In genomic region chr22:34102633-34103032, GRCh38 we compare ENCODE assay signal across 19 cellular contexts.
A peak's percentile ranks its signal among the peaks of the same experiment; 100 is the strongest.
DNase-seq lines count a peak whose midpoint lies in the region; TF ChIP-seq lines count a peak whose summit lies in the region.
"Had no signal": no experiment of that assay in that cellular context is flagged by ENCODE, and none has a peak within 500 bp of the region (broad histone marks: within the 10 kb centered on the region; RNA-seq: fewer than 3 reads in every experiment).

No MANE protein-coding gene starts in this region.

- H3K4me1 ChIP-seq in H9 (ENCODE audit: insufficient read depth, low read length) (no peaks in the 10 kb centered on the region; the same call in 1 of the 2 replicates), SJCRH30 (no peaks in the 10 kb centered on the region), trophoblast cell (ENCODE audit: control insufficient read depth in 1 of 2, insufficient read depth in 2 of 2, low read length in 2 of 2) (no peaks in the 10 kb centered on the region)
- H3K4me1 ChIP-seq: Caco-2 had no signal

- H2AK5ac ChIP-seq in H9 (ENCODE audit: insufficient read length, low read length) (no peak overlapping the region), trophoblast cell (ENCODE audit: low read length) (no peak overlapping the region)

- H2BK5ac ChIP-seq in H9 (ENCODE audit: insufficient read length, low read length) (no peak overlapping the region), trophoblast cell (ENCODE audit: low read depth, low read length, poor library complexity) (no peak overlapping the region)

- peaks cover 19% of the 10 kb centered on the region in 2 experiments for H3K4me1 Mint-ChIP-seq in H9
- H3K4me1 Mint-ChIP-seq: CD4-positive, CD25-positive, alpha-beta regulatory T cell had no signal

- H3K23ac ChIP-seq in H9 (ENCODE audit: insufficient read length, low read depth, low read length) (no peak overlapping the region), trophoblast cell (ENCODE audit: low read length) (peak overlapping the region; percentile 67)

- WGBS in H9 (ENCODE audit: extremely low coverage, insufficient read length, low lambda C conversion rate): no CpG with 5 or more reads among the region's 5 CpGs
- WGBS in trophoblast cell (ENCODE audit: extremely low coverage, insufficient coverage, insufficient read length): no CpG with 5 or more reads among the region's 5 CpGs

- no peak overlapping the region for H2BK20ac ChIP-seq in H9 (ENCODE audit: low read depth, low read length, poor library complexity, severe bottlenecking)

- no peak overlapping the region for H3K4me3 Mint-ChIP-seq in H9
- H3K4me3 Mint-ChIP-seq: CD4-positive, CD25-positive, alpha-beta regulatory T cell had no signal

- H3K14ac ChIP-seq in H9 (ENCODE audit: insufficient read depth, low read length) (no peak overlapping the region), trophoblast cell (ENCODE audit: low read length) (no peak overlapping the region)

- H4K8ac ChIP-seq in H9 (replicated peaks; ENCODE audit: insufficient read length, low read depth, low read length) (no peak overlapping the region), trophoblast cell (ENCODE audit: low read depth, low read length) (no peak overlapping the region)

- H3K27me3 ChIP-seq in H9 (ENCODE audit: insufficient read depth, low read length) (no peaks in the 10 kb centered on the region), SJCRH30 (no peaks in the 10 kb centered on the region), trophoblast cell (ENCODE audit: insufficient read depth, low read length) (no peaks in the 10 kb centered on the region)

- H3K4me2 ChIP-seq in H9 (ENCODE audit: insufficient read depth, insufficient read length, low read length) (no peak overlapping the region), trophoblast cell (ENCODE audit: low read length) (no peak overlapping the region)
- H3K4me2 ChIP-seq: KMS-11 had no signal

- H3K36me3 Mint-ChIP-seq in H9 (ENCODE audit: insufficient read depth in 1 of 3, low read depth in 3 of 3): no peaks in the 10 kb centered on the region

- DNase-seq in H9: peak; percentile 34
- DNase-seq in SJCRH30: peak; percentile 8 to 17
- DNase-seq in iPS-NIHi11 (ENCODE audit: low spot score): peak; percentile 27
- DNase-seq in trophoblast cell: no peak
- DNase-seq in stimulated activated CD8-positive, alpha-beta memory T cell treated with anti-CD3 and anti-CD28 coated beads, Interleukin-4, amount 100 ng/mL, for 48 hours: no peak
- no peak for DNase-seq in cerebellar cortex (ENCODE audit: low spot score)
- DNase-seq in 8988T: no peak
- DNase-seq: ACHN; AML-193; Caco-2; CD4-positive, CD25-positive, alpha-beta regulatory T cell; DMS153; NCI-H1105; NCI-H187; NCI-H69; NK-92 treated with Interleukin-12 subunit alpha and Interleukin-12 subunit beta, amount 100 ng/mL, for 24 hours; OCI-M1 had no signal

- no peaks in the 10 kb centered on the region; the same call in 1 of the 2 replicates for H3K79me2 ChIP-seq in H9 (ENCODE audit: insufficient read depth, low read length)
- no peaks in the 10 kb centered on the region for H3K79me2 ChIP-seq in trophoblast cell (ENCODE audit: control insufficient read depth, insufficient read depth, low read length, poor library complexity)

- H3K23me2 ChIP-seq in H9 (ENCODE audit: insufficient read length, low read depth, low read length, poor library complexity, severe bottlenecking): no peaks in the 10 kb centered on the region

- H3K56ac ChIP-seq in H9 (ENCODE audit: insufficient read length, low read depth, low read length): no peak overlapping the region

- no peak overlapping the region for H3K4me3 ChIP-seq in SJCRH30
- no peak overlapping the region for H3K4me3 ChIP-seq in trophoblast cell (ENCODE audit: low read depth, low read length)

- no peak overlapping the region for H3T11ph ChIP-seq in H9 (ENCODE audit: low read length)

- H2BK120ac ChIP-seq in H9 (ENCODE audit: low read depth, low read length, poor library complexity, severe bottlenecking) (no peak overlapping the region), trophoblast cell (ENCODE audit: insufficient read depth, low read length, poor library complexity) (no peak overlapping the region)

- H3K36me3 ChIP-seq in SJCRH30 (no peaks in the 10 kb centered on the region), trophoblast cell (ENCODE audit: control insufficient read depth in 1 of 2, insufficient read depth in 2 of 2, low read length in 2 of 2) (no peaks in the 10 kb centered on the region)

- no peaks in the 10 kb centered on the region for H3K9me3 ChIP-seq in H9 (ENCODE audit: control insufficient read depth, low read depth, low read length)
- no peaks in the 10 kb centered on the region for H3K9me3 ChIP-seq in SJCRH30 (replicated peaks)
- H3K9me3 ChIP-seq in trophoblast cell (ENCODE audit: insufficient read depth, low read depth, low read length): no peaks in the 10 kb centered on the region
- H3K9me3 ChIP-seq: Caco-2 had no signal

- peaks cover 35% of the 10 kb centered on the region for H3K27me3 Mint-ChIP-seq in H9 (ENCODE audit: low read depth)
- H3K27me3 Mint-ChIP-seq: CD4-positive, CD25-positive, alpha-beta regulatory T cell had no signal

- no peaks in the 10 kb centered on the region for H4K20me1 ChIP-seq in H9 (ENCODE audit: control insufficient read depth, insufficient read depth, insufficient read length)

- H3K18ac ChIP-seq in H9 (ENCODE audit: insufficient read length, low read depth, low read length): no peak overlapping the region
- no peak overlapping the region for H3K18ac ChIP-seq in trophoblast cell (ENCODE audit: low read length)

- H3K27ac ChIP-seq in H9 (ENCODE audit: insufficient read length, low read depth, low read length): no peak overlapping the region
- H3K27ac ChIP-seq in SJCRH30: no peak overlapping the region
- H3K27ac ChIP-seq in trophoblast cell (ENCODE audit: low read depth, low read length): no peak overlapping the region
- H3K27ac ChIP-seq: KMS-11, RWPE1 had no signal

- no peak for TF ChIP-seq CTCF in H9 (conservative IDR thresholded peaks at IDR 0.05)

- no peak overlapping the region for H2BK12ac ChIP-seq in H9 (ENCODE audit: insufficient read length, low read depth, low read length)
- H2BK12ac ChIP-seq in trophoblast cell (ENCODE audit: low read length): no peak overlapping the region

- no peak overlapping the region for H3K27ac Mint-ChIP-seq in H9
- H3K27ac Mint-ChIP-seq: CD4-positive, CD25-positive, alpha-beta regulatory T cell had no signal

- no peak overlapping the region for H4K5ac ChIP-seq in H9 (ENCODE audit: insufficient read length, low read depth, low read length)

- H3K79me1 ChIP-seq in H9 (ENCODE audit: insufficient read depth, low read depth, low read length, poor library complexity, severe bottlenecking): no peaks in the 10 kb centered on the region
- H3K79me1 ChIP-seq in trophoblast cell (ENCODE audit: low read length): no peaks in the 10 kb centered on the region

- H2AFZ ChIP-seq in H9 (ENCODE audit: low read length) (no peak overlapping the region), trophoblast cell (ENCODE audit: insufficient read depth, low read length, poor library complexity) (no peak overlapping the region)

- H4K12ac ChIP-seq in trophoblast cell (ENCODE audit: low read depth, low read length): no peak overlapping the region

- no peak overlapping the region for H2BK15ac ChIP-seq in H9 (ENCODE audit: low read depth, low read length)

- H3K4ac ChIP-seq in H9 (ENCODE audit: low read depth, low read length): no peak overlapping the region
- H3K4ac ChIP-seq in trophoblast cell (ENCODE audit: low read depth, low read length): no peak overlapping the region

- H3K9me3 Mint-ChIP-seq in H9: no peaks in the 10 kb centered on the region; a peak in 1 of 5 replicates

- H3K9ac ChIP-seq in H9 (ENCODE audit: extremely low read depth, insufficient read length, low read length) (no peak overlapping the region), trophoblast cell (ENCODE audit: low read length) (no peak overlapping the region)
- H3K9ac ChIP-seq: KMS-11 had no signal

- no peak overlapping the region for H4K91ac ChIP-seq in H9 (ENCODE audit: insufficient read length, low read depth, low read length)
- H4K91ac ChIP-seq in trophoblast cell (ENCODE audit: low read depth, low read length): no peak overlapping the region

Comparison
In these comparisons a context has a peak if more than half of its experiments do, and no peak if none do; other contexts are left out.
1. DNase-seq: peak in H9 (single experiment), SJCRH30 (2 of 2) and iPS-NIHi11 (single experiment); none in trophoblast cell (0 of 2), stimulated activated CD8-positive, alpha-beta memory T cell treated with anti-CD3 and anti-CD28 coated beads, Interleukin-4, amount 100 ng/mL, for 48 hours (single experiment), cerebellar cortex (single experiment) and 8988T (single experiment).